1 cellular context compared by ENCODE assay signal in the genomic region with DNA sequence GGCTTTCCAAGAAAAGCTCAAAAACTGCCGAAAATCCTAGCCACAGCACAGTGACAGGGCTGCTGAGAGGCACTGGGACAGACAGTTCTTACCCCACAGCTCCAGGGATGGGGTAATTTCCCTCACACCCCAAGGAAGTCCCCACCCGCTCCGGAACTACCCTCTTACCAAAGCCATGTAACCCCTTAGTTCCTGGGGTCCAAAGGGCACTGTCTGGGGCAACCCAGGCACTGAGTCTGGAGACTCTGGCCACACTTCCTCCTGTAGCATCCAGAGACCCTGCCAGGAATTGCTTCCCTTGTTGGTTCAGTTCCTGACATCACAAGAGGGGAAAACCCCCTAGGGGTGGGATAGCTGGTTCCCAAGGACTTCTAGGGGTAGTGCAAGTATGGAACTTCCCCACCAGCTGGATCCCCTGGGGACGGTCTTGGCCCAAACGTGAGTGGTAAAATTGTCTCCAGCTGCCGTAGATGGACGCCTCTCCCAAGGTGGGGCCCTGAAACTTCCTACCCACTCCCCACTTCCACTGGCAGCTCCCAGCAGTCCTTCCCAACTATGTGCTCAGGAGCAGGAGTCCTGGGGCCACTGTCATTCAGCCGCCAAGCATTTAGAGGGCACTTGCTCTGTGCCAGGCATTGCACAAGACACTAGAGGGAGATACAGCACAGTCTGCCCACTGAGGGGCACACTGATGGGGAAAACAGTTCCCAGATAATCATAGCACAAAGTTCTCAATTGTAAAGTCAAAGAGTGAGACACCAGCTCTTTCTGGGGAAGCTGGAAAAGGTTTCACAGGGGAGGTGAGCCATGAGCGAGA.
TF ChIP-seq lines count a peak whose summit lies in the region.

No MANE protein-coding gene starts in this region.

TF ChIP-seq in HepG2, 621 proteins besides CTCF, POLR2A, EP300 and RAD21 (continued from another document):
- TF ChIP-seq, protein P1, sequence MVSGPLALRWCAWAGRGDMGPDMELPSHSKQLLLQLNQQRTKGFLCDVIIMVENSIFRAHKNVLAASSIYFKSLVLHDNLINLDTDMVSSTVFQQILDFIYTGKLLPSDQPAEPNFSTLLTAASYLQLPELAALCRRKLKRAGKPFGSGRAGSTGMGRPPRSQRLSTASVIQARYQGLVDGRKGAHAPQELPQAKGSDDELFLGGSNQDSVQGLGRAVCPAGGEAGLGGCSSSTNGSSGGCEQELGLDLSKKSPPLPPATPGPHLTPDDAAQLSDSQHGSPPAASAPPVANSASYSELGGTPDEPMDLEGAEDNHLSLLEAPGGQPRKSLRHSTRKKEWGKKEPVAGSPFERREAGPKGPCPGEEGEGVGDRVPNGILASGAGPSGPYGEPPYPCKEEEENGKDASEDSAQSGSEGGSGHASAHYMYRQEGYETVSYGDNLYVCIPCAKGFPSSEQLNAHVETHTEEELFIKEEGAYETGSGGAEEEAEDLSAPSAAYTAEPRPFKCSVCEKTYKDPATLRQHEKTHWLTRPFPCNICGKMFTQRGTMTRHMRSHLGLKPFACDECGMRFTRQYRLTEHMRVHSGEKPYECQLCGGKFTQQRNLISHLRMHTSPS (CRISPR knock-in tag; IDR thresholded peaks at IDR 0.05; ENCODE audit: low read depth): 0 out of 2 replicates have a peak, but pooled peaks have one; percentile 20
- TF ChIP-seq SMC3 (IDR thresholded peaks at IDR 0.05; ENCODE audit: low read length): peak; percentile 13; the same call in 1 of the 2 replicates
- no peak for TF ChIP-seq ZNF337 (CRISPR knock-in tag; IDR thresholded peaks at IDR 0.05; ENCODE audit: borderline replicate concordance, low read depth)
TF ChIP-seq in HepG2: peak in this region for 5.
